Comparison of ENCODE assay signal across 8 cellular contexts in the genomic region with DNA sequence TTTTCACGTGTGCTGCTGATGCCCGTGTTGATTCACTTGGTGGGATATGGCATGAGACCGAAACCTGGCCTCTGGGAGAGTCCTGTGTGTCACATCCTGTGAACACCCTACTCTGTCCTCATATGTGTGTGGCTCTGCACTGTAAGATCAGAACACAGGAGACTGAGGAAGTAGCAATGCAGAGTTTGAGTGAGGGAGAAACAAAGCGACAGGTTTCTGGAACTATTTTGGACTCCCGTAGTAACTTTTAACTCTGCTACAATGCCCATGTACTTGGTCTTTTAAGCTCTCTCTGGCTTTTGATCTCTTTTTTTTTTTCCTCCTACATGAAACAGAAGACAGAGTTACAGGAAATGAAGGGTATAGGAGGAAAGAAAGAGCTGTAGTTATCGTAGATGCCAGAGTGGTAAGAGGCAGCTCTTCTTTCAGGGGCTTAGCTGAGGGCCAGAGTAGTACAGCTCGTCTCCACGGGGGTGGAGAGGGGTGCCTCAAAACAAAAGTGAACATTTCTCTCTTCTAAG. TPM values are rescaled to one million over a fixed set of nuclear protein-coding genes. Genes with fewer than 3 reads are reported as not detected.
A peak's percentile ranks its signal among the peaks of the same experiment; 100 is the strongest.
DNase-seq lines count a peak whose midpoint lies in the region; ATAC-seq lines count a peak whose summit lies in the region.

No MANE protein-coding gene starts in this region.

- in situ Hi-C loops in SK-MEL-5 (cut with HindIII; ENCODE audit: low pct_unique_long_range_greater_than_20kb, low sequenced_read_pairs), result no loop called here

- ATAC-seq in GM18511 (IDR thresholded peaks at IDR 0.05; ENCODE audit: unreplicated experiment), result peak; percentile 80
- peak; percentile 73 for ATAC-seq in HG02840 (IDR thresholded peaks at IDR 0.05; ENCODE audit: low FRiP score, unreplicated experiment)

- peak; percentile 90 for DNase-seq in SK-MEL-5 (ENCODE audit: low read depth, low spot score)
- DNase-seq in activated naive CD8-positive, alpha-beta T cell treated with anti-CD3 and anti-CD28 coated beads, Interleukin-2, amount 50 U/mL, for 16 hours (ENCODE audit: low read depth, low spot score), result peak; percentile 13
- peak; percentile 50 for DNase-seq in kidney glomerular epithelial cell (lab: John Stamatoyannopoulos, UW)
- DNase-seq in stimulated activated CD8-positive, alpha-beta memory T cell treated with anti-CD3 and anti-CD28 coated beads, Interleukin-12 subunit alpha, Interleukin-12 subunit beta, amount 100 ng/mL, for 4 hours (ENCODE audit: low read depth), result peak; percentile 22
- no peak for DNase-seq in NCI-H446 (lab: John Stamatoyannopoulos, UW)
- DNase-seq in NCI-H226, result no peak

RNA-seq across cellular contexts. Expression of gene GRAMD2B, which starts 26.6 kb away (rescaled TPM):
- 3.2 and 6.7 TPM in 2 replicates for total RNA-seq in SK-MEL-5 (2014; rRNA removed; shearing (Covaris generic))
- 4.8 and 7.3 TPM in 2 replicates for polyA plus RNA-seq in SK-MEL-5 (2015; cell fraction: cytosol; rRNA removed)
- 3.0 and 15.2 TPM in 2 replicates for polyA plus RNA-seq in SK-MEL-5 (2015; cell fraction: nucleus; rRNA removed)

Comparison
In these comparisons a context has a peak if more than half of its experiments do, and no peak if none do; other contexts are left out.
1. DNase-seq: peak in SK-MEL-5 (single experiment), activated naive CD8-positive, alpha-beta T cell treated with anti-CD3 and anti-CD28 coated beads, Interleukin-2, amount 50 U/mL, for 16 hours (single experiment), kidney glomerular epithelial cell (single experiment) and stimulated activated CD8-positive, alpha-beta memory T cell treated with anti-CD3 and anti-CD28 coated beads, Interleukin-12 subunit alpha, Interleukin-12 subunit beta, amount 100 ng/mL, for 4 hours (single experiment); none in NCI-H446 (0 of 2) and NCI-H226 (single experiment).